9 cellular contexts compared by ENCODE assay signal in the genomic region with DNA sequence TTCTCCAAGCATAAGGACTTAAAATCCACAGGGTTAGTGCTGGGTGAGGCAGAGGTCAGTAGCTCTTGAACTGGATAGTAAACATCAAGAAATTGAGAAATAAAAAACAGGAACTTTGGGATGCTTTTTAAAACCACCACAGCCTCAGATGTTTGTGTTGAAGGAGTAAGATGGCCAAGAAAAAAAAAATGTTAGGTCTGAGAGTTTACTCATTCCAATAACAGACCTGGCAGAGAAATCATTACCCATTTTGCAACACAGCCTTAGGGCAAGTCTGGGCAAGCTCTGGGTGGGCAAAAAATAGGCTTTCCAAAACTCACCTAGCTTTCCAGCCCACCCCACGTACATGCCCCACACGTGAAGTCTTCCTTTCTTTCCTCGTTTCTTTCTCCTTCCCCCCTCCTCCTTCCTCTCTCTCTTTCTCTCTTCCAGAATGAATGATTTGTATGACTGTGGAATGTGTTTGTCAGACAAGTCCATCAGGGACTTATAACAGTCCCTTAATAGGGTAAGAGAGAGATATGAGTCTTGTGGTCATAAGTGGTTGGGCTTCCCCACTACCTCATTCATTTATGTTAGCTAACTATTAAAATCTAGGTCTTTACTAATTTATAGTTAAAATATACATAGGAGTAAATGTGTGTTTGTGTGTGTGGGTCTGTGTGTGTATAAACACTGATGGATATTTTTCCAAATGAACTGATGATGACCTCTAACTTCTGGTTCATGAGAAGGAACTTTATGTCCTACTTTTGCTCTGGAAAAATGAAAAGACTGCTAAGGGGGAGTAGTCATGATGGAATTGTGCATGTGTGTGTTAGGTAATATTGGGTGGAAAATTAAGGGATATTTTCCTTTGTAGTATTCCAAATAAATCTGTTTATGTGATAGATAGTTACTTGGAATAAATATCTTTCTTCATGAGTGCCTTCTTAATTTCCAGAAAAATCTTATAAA. TPM values are rescaled to one million over a fixed set of nuclear protein-coding genes. Genes with fewer than 3 reads are reported as not detected.
DNase-seq lines count a peak whose midpoint lies in the region; ATAC-seq and FAIRE-seq lines count a peak whose summit lies in the region.
"Had no signal": no experiment of that assay in that cellular context is flagged by ENCODE, and none has a peak within 500 bp of the region (broad histone marks: within the 10 kb centered on the region; RNA-seq: fewer than 3 reads in every experiment).

No MANE protein-coding gene starts in this region.

- FAIRE-seq in GM19239 (lab: Jason Lieb, UNC): peak; percentile 18

- in situ Hi-C loops in G401 (cut with HindIII; ENCODE audit: low sequenced_read_pairs): no loop called here

- ATAC-seq in HG03159 (IDR thresholded peaks at IDR 0.05; ENCODE audit: unreplicated experiment): peak; percentile 79

- DNase-seq in GM19239 (ENCODE audit: insufficient read length, low spot score): no peak
- peak; percentile 84 for DNase-seq in fibroblast of gingiva (ENCODE audit: low read depth)
- peak; percentile 68 for DNase-seq in stromal cell of bone marrow (ENCODE audit: low read depth)
- DNase-seq in G401 (ENCODE audit: low spot score): no peak
- no peak for DNase-seq in NCI-H187 treated with DMSO at 0.1 percent for 48 hours (lab: John Stamatoyannopoulos, UW)
- no peak for DNase-seq in NCI-H2029 (lab: John Stamatoyannopoulos, UW)
- no peak for DNase-seq in NCI-H2227 (lab: John Stamatoyannopoulos, UW; ENCODE audit: unreplicated experiment)
- DNase-seq: activated B cell treated with CpG ODN at 0.5 μM for 24 hours had no signal

RNA-seq across cellular contexts. Expression of a gene that starts 18.0 kb away (rescaled TPM):
- total RNA-seq in G401 (2014; rRNA removed; shearing (Covaris generic)): 30.2 and 37.8 TPM in 2 replicates

Comparison
In these comparisons a context has a peak if more than half of its experiments do, and no peak if none do; other contexts are left out.
1. DNase-seq: peak in fibroblast of gingiva (single experiment) and stromal cell of bone marrow (single experiment); none in GM19239 (single experiment), G401 (single experiment), NCI-H187 treated with DMSO at 0.1 percent for 48 hours (single experiment), NCI-H2029 (single experiment) and NCI-H2227 (single experiment).